ENCODE assay signal across 8 cellular contexts in the genomic region with DNA sequence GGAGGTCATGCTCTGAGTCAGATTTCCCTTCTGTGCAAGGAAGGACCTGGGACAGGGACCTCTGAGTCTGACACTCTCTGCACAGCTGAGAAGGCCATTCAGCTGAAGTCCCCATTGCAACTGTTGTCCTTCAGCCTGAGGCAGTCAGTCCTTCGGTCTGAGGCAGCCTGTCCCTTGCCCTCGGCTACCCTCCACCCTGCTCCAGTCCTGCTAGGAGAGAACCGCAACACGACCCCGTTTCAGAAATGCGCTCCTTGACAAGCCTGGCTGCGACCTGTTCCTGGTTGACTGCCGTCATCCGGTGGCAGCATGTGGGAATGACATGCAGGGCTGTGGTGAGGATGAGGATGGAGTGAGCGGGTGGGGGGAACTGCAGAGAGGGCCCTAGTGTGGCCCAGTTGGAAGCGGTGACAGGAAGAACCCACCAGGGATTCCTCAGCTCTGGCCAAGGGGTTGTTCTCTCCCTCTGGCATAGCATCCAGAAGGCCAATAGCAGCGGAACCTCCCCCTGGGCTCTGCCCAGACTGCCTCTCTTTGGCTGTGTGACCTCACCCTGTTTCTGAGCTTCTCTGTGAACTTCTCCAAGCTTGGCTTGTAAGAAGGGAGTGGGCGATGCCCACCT. TPM values are rescaled to one million over a fixed set of nuclear protein-coding genes. Genes with fewer than 3 reads are reported as not detected.
DNase-seq lines count a peak whose midpoint lies in the region; ATAC-seq and TF ChIP-seq lines count a peak whose summit lies in the region.

No MANE protein-coding gene starts in this region.

- H3K27ac Mint-ChIP-seq in T-cell = no peak overlapping the region
- no peak overlapping the region for H3K27ac Mint-ChIP-seq in activated naive CD8-positive, alpha-beta T cell treated with anti-CD3 and anti-CD28 coated beads, Interleukin-2, amount 50 U/mL, for 24 hours

- H3F3A ChIP-seq in Loucy (ENCODE audit: low read depth) = no peaks in the 10 kb centered on the region

- no peaks in the 10 kb centered on the region for H3K27me3 ChIP-seq in Loucy (ENCODE audit: insufficient read depth, low read length, poor library complexity, severe bottlenecking)

- no peak overlapping the region for H3K4me3 ChIP-seq in Loucy (ENCODE audit: low read length, poor library complexity, severe bottlenecking)

- intact Hi-C loops in left cardiac atrium (cut with DNase I) = loop anchor here (1.0 to 2.0 kb wide), 2 partner anchors 140 kb away; no protein-coding TSS in a partner anchor

- no peaks in the 10 kb centered on the region for H3K79me2 ChIP-seq in Loucy (ENCODE audit: insufficient read depth, low read length)

- DNase-seq in SIG-M5 treated with dmso at 0.1 percent for 504 hours (lab: John Stamatoyannopoulos, UW; ENCODE audit: unreplicated experiment) = peak; percentile 63
- DNase-seq in SIG-M5 (lab: John Stamatoyannopoulos, UW) = no peak
- peak; percentile 36 to 77 (median 67) for DNase-seq in T-cell
- DNase-seq in activated naive CD8-positive, alpha-beta T cell treated with anti-CD3 and anti-CD28 coated beads, Interleukin-2, amount 50 U/mL, for 24 hours = peak; percentile 75
- DNase-seq in left cardiac atrium = peak; percentile 66
- DNase-seq in retina = peak; percentile 89

- H4K20me1 ChIP-seq in Loucy (ENCODE audit: insufficient read depth, low read length, poor library complexity, severe bottlenecking) = no peaks in the 10 kb centered on the region

- H2AFZ ChIP-seq in Loucy (ENCODE audit: low read length) = no peak overlapping the region

- H3K36me3 ChIP-seq in Loucy (ENCODE audit: insufficient read depth, low read length) = no peaks in the 10 kb centered on the region

- H3K9me3 ChIP-seq in Loucy (ENCODE audit: insufficient read depth, low read depth, low read length) = no peaks in the 10 kb centered on the region

- H3K4me1 ChIP-seq in Loucy (ENCODE audit: insufficient read depth, low read length, poor library complexity, severe bottlenecking) = peaks cover 3% of the 10 kb centered on the region

- peaks cover 26 to 57% of the 10 kb centered on the region in 2 donors for H3K27me3 Mint-ChIP-seq in T-cell
- H3K27me3 Mint-ChIP-seq in activated naive CD8-positive, alpha-beta T cell treated with anti-CD3 and anti-CD28 coated beads, Interleukin-2, amount 50 U/mL, for 24 hours = peaks cover 30% of the 10 kb centered on the region

- CTCF ChIA-PET in T-cell (lab: Charles Lee) = interaction anchor here (0.6 to 3.5 kb wide), 15 partner anchors 9 to 257 kb away, joined by 3 to 28 read pairs (median 5); partner anchors contain the start of gene FAM110A (in 1 of the 2)

- no peak overlapping the region for H3K9ac ChIP-seq in Loucy (ENCODE audit: low read depth, low read length, poor library complexity, severe bottlenecking)

- POLR2A ChIA-PET in T-cell (lab: Charles Lee) = no interaction called here

- ATAC-seq in T-cell (replicated peaks in 1 of 4) (peak; percentile 83 to 91 (median 85)), left cardiac atrium (peak; percentile 78 to 80), HG02884 (IDR thresholded peaks at IDR 0.05; ENCODE audit: unreplicated experiment) (no peak)
- peak; percentile 71 for ATAC-seq in activated naive CD8-positive, alpha-beta T cell treated with anti-CD3 and anti-CD28 coated beads, Interleukin-2, amount 50 U/mL, for 24 hours

- H3K9me3 Mint-ChIP-seq in T-cell = no peaks in the 10 kb centered on the region
- H3K9me3 Mint-ChIP-seq in activated naive CD8-positive, alpha-beta T cell treated with anti-CD3 and anti-CD28 coated beads, Interleukin-2, amount 50 U/mL, for 24 hours = no peaks in the 10 kb centered on the region

- TF ChIP-seq CTCF in Loucy (conservative IDR thresholded peaks at IDR 0.05; ENCODE audit: low read length) = peak; percentile 99

- H3K36me3 Mint-ChIP-seq in T-cell = no peaks in the 10 kb centered on the region
- no peaks in the 10 kb centered on the region for H3K36me3 Mint-ChIP-seq in activated naive CD8-positive, alpha-beta T cell treated with anti-CD3 and anti-CD28 coated beads, Interleukin-2, amount 50 U/mL, for 24 hours (ENCODE audit: low read depth)

- no peak overlapping the region for H3K4me2 ChIP-seq in Loucy (ENCODE audit: low read depth, low read length, poor library complexity, severe bottlenecking)

- no peaks in the 10 kb centered on the region for H3K9me2 ChIP-seq in Loucy (replicated peaks; ENCODE audit: low read depth, low read length)

- no peak overlapping the region for H3K4me3 Mint-ChIP-seq in T-cell
- H3K4me3 Mint-ChIP-seq in activated naive CD8-positive, alpha-beta T cell treated with anti-CD3 and anti-CD28 coated beads, Interleukin-2, amount 50 U/mL, for 24 hours = no peak overlapping the region

- H3K4me1 Mint-ChIP-seq in T-cell = peaks cover 2 to 7% (median 4%) of the 10 kb centered on the region in 3 donors
- no peaks in the 10 kb centered on the region for H3K4me1 Mint-ChIP-seq in activated naive CD8-positive, alpha-beta T cell treated with anti-CD3 and anti-CD28 coated beads, Interleukin-2, amount 50 U/mL, for 24 hours

RNA-seq across cellular contexts. Expression of gene ANGPT4, which starts 40.3 kb away (rescaled TPM):
- not detected for total RNA-seq in T-cell
- total RNA-seq in left cardiac atrium = under 1 TPM in 1 of 2 donors, not detected in 1; 0.27 TPM

RNA-seq across cellular contexts. Expression of gene RSPO4, which starts 45.7 kb away (rescaled TPM):
- total RNA-seq in T-cell = under 1 TPM in 4 of 5 donors, not detected in 1; 0.33 to 0.98 (median 0.55) TPM
- total RNA-seq in left cardiac atrium = under 1 TPM; 0.71 to 0.74 TPM
